34 cellular contexts compared by ENCODE assay signal in genomic region chrX:51437521-51437920, GRCh38.
"Had no signal": no experiment of that assay in that cellular context is flagged by ENCODE, and none has a peak within 500 bp of the region (broad histone marks: within the 10 kb centered on the region; RNA-seq: fewer than 3 reads in every experiment).

No MANE protein-coding gene starts in this region.

- H3K27me3 ChIP-seq: MG63 had no signal

- DNase-seq: Karpas-422, Kasumi-1, MG63, MM.1S, MV-4-11, NCI-H1048, NCI-H1092, NCI-H1092 treated with DMSO at 0.1 percent for 48 hours, NCI-H1105, NCI-H1105 treated with DMSO at 0.1 percent for 48 hours, NCI-H1417, NCI-H1417 treated with DMSO at 0.1 percent for 48 hours, NCI-H1436, NCI-H1436 treated with DMSO at 0.1 percent for 48 hours, NCI-H146, NCI-H1694, NCI-H1694 treated with DMSO at 0.1 percent for 48 hours, NCI-H187, NCI-H187 treated with DMSO at 0.1 percent for 48 hours, NCI-H1930, NCI-H2029, NCI-H2029 treated with DMSO at 0.1 percent for 48 hours, NCI-H2081, NCI-H2081 treated with DMSO at 0.1 percent for 48 hours, NCI-H2107, NCI-H2171, NCI-H2171 treated with DMSO at 0.1 percent for 48 hours, NCI-H2227 treated with DMSO at 0.1 percent for 48 hours, NCI-H226, NCI-H345, NCI-H446, NCI-H446 treated with DMSO at 0.1 percent for 48 hours, NCI-H510A, NCI-H510A treated with DMSO at 0.1 percent for 48 hours had no signal

- H3K36me3 ChIP-seq: MG63 had no signal

- H3K4me3 ChIP-seq: MG63 had no signal

- H3K9me3 ChIP-seq: MG63 had no signal
